8 cellular contexts compared by ENCODE assay signal in genomic region chr19:35746087-35746462, GRCh38.
DNase-seq lines count a peak whose midpoint lies in the region; ATAC-seq, FAIRE-seq and TF ChIP-seq lines count a peak whose summit lies in the region.

No MANE protein-coding gene starts in this region.

- TF ChIP-seq CTCF in SU-DHL-6 (IDR thresholded peaks at IDR 0.05; ENCODE audit: insufficient read depth, low read length, poor library complexity, severe bottlenecking) (no peak), D721Med (IDR thresholded peaks at IDR 0.05; ENCODE audit: insufficient read depth, missing control alignments) (no peak)

- H3K27ac ChIP-seq in SU-DHL-6 (ENCODE audit: low read depth, low read length) (peak overlapping the region; percentile 32; the same call in 1 of the 2 replicates), rectal smooth muscle tissue (ENCODE audit: low read depth, low read length) (peak overlapping the region; percentile 70)

- H3F3A ChIP-seq in SU-DHL-6 (ENCODE audit: insufficient read depth) = peaks cover 10% of the 10 kb centered on the region

- H3K9me3 ChIP-seq in ES-I3 (ENCODE audit: control insufficient read depth, insufficient read depth, low read length) (peaks cover 3% of the 10 kb centered on the region; the same call in 1 of the 2 replicates), SU-DHL-6 (ENCODE audit: insufficient read depth, low read length) (no peaks in the 10 kb centered on the region)

- no peak for ATAC-seq in HG03095 (IDR thresholded peaks at IDR 0.05; ENCODE audit: unreplicated experiment)

- H3K4me1 ChIP-seq in ES-I3 (ENCODE audit: insufficient read depth, low read length) = 0 out of 2 replicates have a peak, but pooled peaks cover 3% of the 10 kb centered on the region
- H3K4me1 ChIP-seq in rectal smooth muscle tissue (ENCODE audit: control insufficient read depth, insufficient read depth, low read length) = peaks cover 16% of the 10 kb centered on the region

- peak; percentile 8 for DNase-seq in fibroblast of peridontal ligament (ENCODE audit: extremely low read depth)
- DNase-seq in NCI-H2171 treated with DMSO at 0.1 percent for 48 hours (lab: John Stamatoyannopoulos, UW) = no peak
- no peak for DNase-seq in OCI-M2 (lab: John Stamatoyannopoulos, UW; ENCODE audit: unreplicated experiment)
- DNase-seq in D721Med (ENCODE audit: insufficient read length, low spot score) = no peak

- FAIRE-seq in D721Med (lab: Jason Lieb, UNC) = no peak

- no peaks in the 10 kb centered on the region for H3K9me2 ChIP-seq in SU-DHL-6 (replicated peaks; ENCODE audit: insufficient read depth, low read length)

- H3K79me2 ChIP-seq in SU-DHL-6 (ENCODE audit: insufficient read depth, low read length) = peaks cover 11% of the 10 kb centered on the region

- H3K9ac ChIP-seq in ES-I3 (ENCODE audit: low read depth, low read length) (peak overlapping the region; percentile 96), SU-DHL-6 (ENCODE audit: low read length) (peak overlapping the region; percentile 75), rectal smooth muscle tissue (ENCODE audit: low read length) (peak overlapping the region; percentile 40)

- peak overlapping the region; percentile 92 for H3K4me2 ChIP-seq in SU-DHL-6 (ENCODE audit: low read depth, low read length, poor library complexity, severe bottlenecking)

- H3K27me3 ChIP-seq in SU-DHL-6 (ENCODE audit: low read length) (no peaks in the 10 kb centered on the region), rectal smooth muscle tissue (ENCODE audit: control insufficient read depth, insufficient read depth, low read length) (no peaks in the 10 kb centered on the region)

- H3K36me3 ChIP-seq in ES-I3 (ENCODE audit: insufficient read depth, low read length) = no peaks in the 10 kb centered on the region
- no peaks in the 10 kb centered on the region for H3K36me3 ChIP-seq in SU-DHL-6 (ENCODE audit: low read length)
- H3K36me3 ChIP-seq in rectal smooth muscle tissue (ENCODE audit: control insufficient read depth, insufficient read depth, low read length) = no peaks in the 10 kb centered on the region

- H3K4me3 ChIP-seq in SU-DHL-6 (ENCODE audit: insufficient read depth, low read length, poor library complexity, severe bottlenecking) = peak overlapping the region; percentile 76
- H3K4me3 ChIP-seq in rectal smooth muscle tissue (ENCODE audit: low read length) = peak overlapping the region; percentile 81

- H2AFZ ChIP-seq in SU-DHL-6 (ENCODE audit: low read depth, low read length, severe bottlenecking) = no peak overlapping the region

- H4K20me1 ChIP-seq in SU-DHL-6 (ENCODE audit: low read depth, low read length) = no peaks in the 10 kb centered on the region

Comparison
In these comparisons a context has a peak if more than half of its experiments do, and no peak if none do; other contexts are left out.
1. H3K9ac ChIP-seq: peak in every context shown above with its lines; median percentile 96 in ES-I3; 75 in SU-DHL-6; 40 in rectal smooth muscle tissue.